ENCODE assay signal across 8 cellular contexts in genomic region chr2:126658910-126659613, GRCh38. TPM values are rescaled to one million over a fixed set of nuclear protein-coding genes. Genes with fewer than 3 reads are reported as not detected.
DNase-seq lines count a peak whose midpoint lies in the region; ATAC-seq, FAIRE-seq and TF ChIP-seq lines count a peak whose summit lies in the region.

No MANE protein-coding gene starts in this region.

- peaks cover 68% of the 10 kb centered on the region for H3K4me1 Mint-ChIP-seq in activated CD4-positive, alpha-beta T cell treated with anti-CD3 and anti-CD28 coated beads, Interleukin-2, amount 10 ng/mL, durations not matched to agents 24 days and 14 days
- peaks cover 9% of the 10 kb centered on the region for H3K4me1 Mint-ChIP-seq in glutamatergic neuron (ENCODE audit: low read depth, unreplicated experiment)

- H3K27me3 Mint-ChIP-seq in activated CD4-positive, alpha-beta T cell treated with anti-CD3 and anti-CD28 coated beads, Interleukin-2, amount 10 ng/mL, durations not matched to agents 24 days and 14 days = no peaks in the 10 kb centered on the region
- peaks cover 10% of the 10 kb centered on the region for H3K27me3 Mint-ChIP-seq in glutamatergic neuron (ENCODE audit: unreplicated experiment)

- H3K27ac Mint-ChIP-seq in activated CD4-positive, alpha-beta T cell treated with anti-CD3 and anti-CD28 coated beads, Interleukin-2, amount 10 ng/mL, durations not matched to agents 24 days and 14 days = peak overlapping the region; percentile 96
- no peak overlapping the region for H3K27ac Mint-ChIP-seq in glutamatergic neuron (ENCODE audit: unreplicated experiment)

- H3K4me3 Mint-ChIP-seq in activated CD4-positive, alpha-beta T cell treated with anti-CD3 and anti-CD28 coated beads, Interleukin-2, amount 10 ng/mL, durations not matched to agents 24 days and 14 days = peak overlapping the region; percentile 79
- H3K4me3 Mint-ChIP-seq in glutamatergic neuron (ENCODE audit: unreplicated experiment) = no peak overlapping the region

- H2AFZ ChIP-seq in parathyroid adenoma = no peak overlapping the region

- ATAC-seq in HG03280 (IDR thresholded peaks at IDR 0.05; ENCODE audit: unreplicated experiment) = peak; percentile 36

- intact Hi-C loops in activated CD4-positive, alpha-beta T cell treated with anti-CD3 and anti-CD28 coated beads, Interleukin-2, amount 10 ng/mL, durations not matched to agents 24 days and 14 days (cut with micrococcal nuclease) = loop anchor here (2.0 to 10.0 kb wide), 7 partner anchors 103 to 1368 kb away; partner anchors contain the start of genes IWS1 and SAP130
- intact Hi-C loops in esophagus squamous epithelium (cut with DNase I) = no loop called here

- H3K27ac ChIP-seq in esophagus squamous epithelium = peak overlapping the region; percentile 81 to 96 (median 91)
- H3K27ac ChIP-seq in parathyroid adenoma = peak overlapping the region; percentile 76

- no peak overlapping the region for H3K9ac ChIP-seq in parathyroid adenoma

- H3K27me3 ChIP-seq in esophagus squamous epithelium (no peaks in the 10 kb centered on the region), parathyroid adenoma (ENCODE audit: control insufficient read depth, insufficient read depth, low read length) (no peaks in the 10 kb centered on the region)

- H3K4me3 ChIP-seq in esophagus squamous epithelium (peak overlapping the region in 1 of 4 donors; percentile 31), parathyroid adenoma (ENCODE audit: low read depth, low read length) (no peak overlapping the region)

- H3K9me3 Mint-ChIP-seq in activated CD4-positive, alpha-beta T cell treated with anti-CD3 and anti-CD28 coated beads, Interleukin-2, amount 10 ng/mL, durations not matched to agents 24 days and 14 days = no peaks in the 10 kb centered on the region
- H3K9me3 Mint-ChIP-seq in glutamatergic neuron (ENCODE audit: unreplicated experiment) = peaks cover 8% of the 10 kb centered on the region

- peaks cover 46% of the 10 kb centered on the region for H3K36me3 Mint-ChIP-seq in activated CD4-positive, alpha-beta T cell treated with anti-CD3 and anti-CD28 coated beads, Interleukin-2, amount 10 ng/mL, durations not matched to agents 24 days and 14 days (ENCODE audit: low read depth)
- no peaks in the 10 kb centered on the region for H3K36me3 Mint-ChIP-seq in glutamatergic neuron (ENCODE audit: unreplicated experiment)

- no peaks in the 10 kb centered on the region for H3K9me3 ChIP-seq in esophagus squamous epithelium
- H3K9me3 ChIP-seq in parathyroid adenoma (ENCODE audit: control insufficient read depth, low read length) = no peaks in the 10 kb centered on the region

- peaks cover 2% of the 10 kb centered on the region for H3K79me2 ChIP-seq in parathyroid adenoma

- peak; percentile 91 for FAIRE-seq in GM19239 (lab: Jason Lieb, UNC)

- no peak for TF ChIP-seq POLR2A in esophagus squamous epithelium (IDR thresholded peaks at IDR 0.05)

- H3K36me3 ChIP-seq in esophagus squamous epithelium = no peaks in the 10 kb centered on the region
- no peaks in the 10 kb centered on the region for H3K36me3 ChIP-seq in parathyroid adenoma (ENCODE audit: control insufficient read depth, insufficient read depth, low read length)

- H3K4me1 ChIP-seq in esophagus squamous epithelium (peaks cover 61 to 97% (median 82%) of the 10 kb centered on the region in 3 donors), parathyroid adenoma (no peaks in the 10 kb centered on the region)

- 25% methylated on average over 5 to 11 of the region's 11 CpGs for WGBS in esophagus squamous epithelium, 2 donors

- TF ChIP-seq CTCF in esophagus squamous epithelium (IDR thresholded peaks at IDR 0.05) = peak in 1 of 6 experiments; percentile 16
- no peak for TF ChIP-seq CTCF in parathyroid adenoma (IDR thresholded peaks at IDR 0.05)
- TF ChIP-seq CTCF in glutamatergic neuron (IDR thresholded peaks at IDR 0.05; ENCODE audit: partially characterized antibody, unreplicated experiment) = no peak

- H3K4me2 ChIP-seq in parathyroid adenoma (ENCODE audit: low read length) = no peak overlapping the region

- DNase-seq in AG08395 (ENCODE audit: low spot score) (peak; percentile 55), GM19239 (ENCODE audit: insufficient read length, low spot score) (peak; percentile 50), esophagus squamous epithelium (lab: John Stamatoyannopoulos, UW) (peak; percentile 34), cerebellum (ENCODE audit: low spot score) (no peak), glutamatergic neuron (no peak)
- DNase-seq in activated CD4-positive, alpha-beta T cell treated with anti-CD3 and anti-CD28 coated beads, Interleukin-2, amount 10 ng/mL, durations not matched to agents 24 days and 14 days = peak; percentile 92

RNA-seq across cellular contexts. Expression of gene GYPC, which starts 3.1 kb away (rescaled TPM):
- total RNA-seq in activated CD4-positive, alpha-beta T cell treated with anti-CD3 and anti-CD28 coated beads, Interleukin-2, amount 10 ng/mL, durations not matched to agents 24 days and 14 days = 120 and 122 TPM in 2 replicates
- total RNA-seq in esophagus squamous epithelium (10 to 100 TPM in 2 of 4 donors, 1 to 10 TPM in 2; 4.1 to 55.7 (median 12.6) TPM), cerebellum (12.8 TPM), glutamatergic neuron (ENCODE audit: unreplicated experiment) (2.0 TPM)

Comparison
In these comparisons a context has a peak if more than half of its experiments do, and no peak if none do; other contexts are left out.
1. DNase-seq: peak in AG08395 (single experiment), GM19239 (single experiment), activated CD4-positive, alpha-beta T cell treated with anti-CD3 and anti-CD28 coated beads, Interleukin-2, amount 10 ng/mL, durations not matched to agents 24 days and 14 days (single experiment) and esophagus squamous epithelium (single experiment); none in cerebellum (single experiment) and glutamatergic neuron (single experiment).